Comparison of ENCODE assay signal across 1 cellular context in genomic region chrX:110267874-110268273, GRCh38.
TF ChIP-seq lines count a peak whose summit lies in the region.

No MANE protein-coding gene starts in this region.

TF ChIP-seq in A549, 52 proteins besides CTCF, POLR2A, EP300 and RAD21 (continued from another document):
- TF ChIP-seq RFX5 (IDR thresholded peaks at IDR 0.05) (no peak), NPAS2 (CRISPR knock-in tag; IDR thresholded peaks at IDR 0.05; ENCODE audit: borderline replicate concordance) (no peak), JUN (IDR thresholded peaks at IDR 0.05) (no peak), RNF2 (IDR thresholded peaks at IDR 0.05; ENCODE audit: borderline replicate concordance, low read depth) (no peak), RCOR1 (IDR thresholded peaks at IDR 0.05; ENCODE audit: low read depth, low read length) (no peak)
